ENCODE assay signal across 21 cellular contexts in genomic region chr19:5654931-5655330, GRCh38.
"Had no signal": no experiment of that assay in that cellular context is flagged by ENCODE, and none has a peak within 500 bp of the region (broad histone marks: within the 10 kb centered on the region; RNA-seq: fewer than 3 reads in every experiment).

No MANE protein-coding gene starts in this region.

- H3K4me1 ChIP-seq: Peyer's patch, SJSA1 had no signal

- H3K9me3 ChIP-seq: Peyer's patch, SJSA1 had no signal

- H3K27ac ChIP-seq: Peyer's patch, SJSA1 had no signal

- ATAC-seq: activated T-cell treated with anti-CD3 and anti-CD28 coated beads, Interleukin-2, amount 50 U/mL, for 4 hours; SK-N-SH treated with all-trans-retinoic acid at 6 μM for 48 hours had no signal

- H3K27me3 ChIP-seq: Peyer's patch, SJSA1 had no signal

- DNase-seq: activated CD4-positive, alpha-beta memory T cell treated with anti-CD3 and anti-CD28 coated beads for 36 hours; activated CD4-positive, alpha-beta T cell treated with anti-CD3 and anti-CD28 coated beads, Interleukin-2, amount 10 ng/mL, durations not matched to agents 24 days and 14 days; activated CD4-positive, CD25-positive, alpha-beta regulatory T cell treated with anti-CD3 and anti-CD28 coated beads, Interleukin-2, amount 50 U/mL, for 72 hours; activated CD8-positive, alpha-beta memory T cell treated with anti-CD3 and anti-CD28 coated beads for 24 hours; activated gamma-delta T cell treated with Interleukin-2 at 50 U/mL for 16 hours; activated T-cell treated with anti-CD3 and anti-CD28 coated beads, Interleukin-2, amount 50 U/mL, for 4 hours; aorta; central memory CD4-positive, alpha-beta T cell; KG1; MM.1S; NCI-H1105 treated with DMSO at 0.1 percent for 48 hours; NCI-H1436 treated with DMSO at 0.1 percent for 48 hours; NCI-H187; NCI-H2081 treated with DMSO at 0.1 percent for 48 hours; NCI-H446; NCI-H524; SHP77; SW 1271 had no signal

- H3K4me3 ChIP-seq: Peyer's patch, SJSA1 had no signal
